ENCODE assay signal across 1 cellular context in the genomic region with DNA sequence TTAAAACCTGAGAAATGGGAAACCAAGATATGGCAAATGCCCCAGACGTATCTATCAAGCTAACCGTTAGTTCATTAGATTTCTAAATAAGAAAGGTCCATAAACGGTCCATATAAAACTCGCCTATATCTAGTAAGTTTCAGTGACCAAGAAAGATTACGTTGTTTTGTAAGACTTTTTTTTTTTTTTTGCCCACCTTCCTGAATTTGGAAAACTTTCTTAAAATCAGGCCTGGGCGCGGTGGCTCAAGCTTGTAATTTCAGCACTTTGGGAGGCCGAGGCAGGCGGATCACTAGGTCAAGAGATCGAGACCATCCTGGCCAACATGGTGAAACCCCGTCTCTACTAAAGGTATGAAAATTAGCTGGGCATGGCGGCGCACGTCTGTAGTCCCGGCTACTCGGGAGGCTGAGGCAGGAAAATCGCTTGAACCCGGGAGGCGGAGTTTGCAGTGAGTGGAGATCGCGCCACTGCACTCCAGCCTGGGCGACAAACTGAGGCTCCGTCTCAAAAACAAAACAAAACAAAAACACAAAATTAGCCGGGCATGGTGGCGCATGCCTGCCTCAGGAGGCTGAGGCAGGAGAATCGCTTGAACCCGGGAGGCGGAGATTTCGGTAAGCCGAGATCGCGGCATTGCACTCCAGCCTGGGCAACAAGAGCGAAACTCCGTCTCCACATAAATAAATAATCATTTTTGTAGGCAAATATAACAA.
TF ChIP-seq lines count a peak whose summit lies in the region.

No MANE protein-coding gene starts in this region.

TF ChIP-seq in IMR-90, 13 proteins besides CTCF, POLR2A, EP300 and RAD21:
- TF ChIP-seq MXI1 (IDR thresholded peaks at IDR 0.05; ENCODE audit: borderline replicate concordance, low read depth, low read length), result 0 out of 2 replicates have a peak, but pooled peaks have one; percentile 42
TF ChIP-seq in IMR-90: peak in this region for 1; not testable (repeated sequence) for 12.
